Comparison of ENCODE assay signal across 16 cellular contexts in genomic region chr7:36202347-36202896, GRCh38. TPM values are rescaled to one million over a fixed set of nuclear protein-coding genes. Genes with fewer than 3 reads are reported as not detected.
DNase-seq lines count a peak whose midpoint lies in the region; ATAC-seq, FAIRE-seq and TF ChIP-seq lines count a peak whose summit lies in the region.
"Had no signal": no experiment of that assay in that cellular context is flagged by ENCODE, and none has a peak within 500 bp of the region (broad histone marks: within the 10 kb centered on the region; RNA-seq: fewer than 3 reads in every experiment).

No MANE protein-coding gene starts in this region.

- H3K4me3 ChIP-seq in K562 (no peak overlapping the region), trophoblast cell (ENCODE audit: low read depth, low read length) (no peak overlapping the region)

- H3K4me1 Mint-ChIP-seq in activated CD4-positive, alpha-beta memory T cell treated with anti-CD3 and anti-CD28 coated beads, Interleukin-2, amount 10 ng/mL, durations not matched to agents 7 days and 5 days: peaks cover 43% of the 10 kb centered on the region

- peak overlapping the region; percentile 3 for H3K18ac ChIP-seq in trophoblast cell (ENCODE audit: low read length)

- no peak overlapping the region for H3K14ac ChIP-seq in trophoblast cell (ENCODE audit: low read length)

- peaks cover 2% of the 10 kb centered on the region for H3K27me3 Mint-ChIP-seq in activated CD4-positive, alpha-beta memory T cell treated with anti-CD3 and anti-CD28 coated beads, Interleukin-2, amount 10 ng/mL, durations not matched to agents 7 days and 5 days
- H3K27me3 Mint-ChIP-seq: progenitor cell of endocrine pancreas had no signal

- no peaks in the 10 kb centered on the region for H3K36me3 Mint-ChIP-seq in activated CD4-positive, alpha-beta memory T cell treated with anti-CD3 and anti-CD28 coated beads, Interleukin-2, amount 10 ng/mL, durations not matched to agents 7 days and 5 days (ENCODE audit: low read depth)

- H2AFZ ChIP-seq in K562 (ENCODE audit: low read depth, low read length) (peak overlapping the region; percentile 56; the same call in 1 of the 2 replicates), trophoblast cell (ENCODE audit: insufficient read depth, low read length, poor library complexity) (peak overlapping the region; percentile 17)

- H3K4ac ChIP-seq in trophoblast cell (ENCODE audit: low read depth, low read length): no peak overlapping the region

- H2BK120ac ChIP-seq in trophoblast cell (ENCODE audit: insufficient read depth, low read length, poor library complexity): peak overlapping the region; percentile 5

- no peak for ATAC-seq in K562
- ATAC-seq: activated CD8-positive, alpha-beta T cell treated with anti-CD3 and anti-CD28 coated beads, Interleukin-2, amount 10 ng/mL, durations not matched to agents 7 days and 5 days; left colon had no signal

- no peak overlapping the region for H4K12ac ChIP-seq in trophoblast cell (ENCODE audit: low read depth, low read length)

- no peak for TF ChIP-seq POLR2A in K562 (conservative IDR thresholded peaks at IDR 0.05)

- H3K4me1 ChIP-seq in K562 (replicated peaks in 1 of 2; ENCODE audit: control insufficient read depth in 2 of 2, insufficient read depth in 2 of 2, low read length in 2 of 2): peaks cover 0 to 13% of the 10 kb centered on the region in 2 experiments; a peak in 4 of 5 replicates
- H3K4me1 ChIP-seq in trophoblast cell (ENCODE audit: control insufficient read depth in 1 of 2, insufficient read depth in 2 of 2, low read length in 2 of 2): peaks cover 14 to 22% of the 10 kb centered on the region in 2 experiments

- no peaks in the 10 kb centered on the region for H3K36me3 ChIP-seq in K562 (ENCODE audit: control insufficient read depth, insufficient read depth, low read length)
- no peaks in the 10 kb centered on the region for H3K36me3 ChIP-seq in trophoblast cell (ENCODE audit: control insufficient read depth in 1 of 2, insufficient read depth in 2 of 2, low read length in 2 of 2)
- H3K36me3 ChIP-seq: BE2C had no signal

- no peak for FAIRE-seq in K562 (lab: Jason Lieb, UNC)

- H3K9ac ChIP-seq in K562 (ENCODE audit: insufficient read depth in 1 of 2, low read depth in 2 of 2, low read length in 2 of 2) (peak overlapping the region in 1 of 2 experiments; percentile 48; a peak in 1 of 4 replicates), trophoblast cell (ENCODE audit: low read length) (no peak overlapping the region)

- H3K27me3 ChIP-seq in K562 (ENCODE audit: control insufficient read depth in 2 of 2, insufficient read depth in 2 of 2, low read length in 2 of 2) (peaks cover 0 to 10% of the 10 kb centered on the region in 2 experiments; a peak in 3 of 5 replicates), trophoblast cell (ENCODE audit: insufficient read depth, low read length) (no peaks in the 10 kb centered on the region)
- H3K27me3 ChIP-seq: BE2C had no signal

- CTCF ChIA-PET in K562 (lab: Yijun Ruan, JAX; ENCODE audit: low intra/inter-chr PET ratio): no interaction called here
- CTCF ChIA-PET in activated CD4-positive, alpha-beta memory T cell treated with anti-CD3 and anti-CD28 coated beads, Interleukin-2, amount 10 ng/mL, durations not matched to agents 7 days and 5 days (lab: Charles Lee): no interaction called here

- H4K91ac ChIP-seq in trophoblast cell (ENCODE audit: low read depth, low read length): peak overlapping the region; percentile 26

- H3K4me2 ChIP-seq in K562 (ENCODE audit: insufficient read depth, low read length) (no peak overlapping the region), trophoblast cell (ENCODE audit: low read length) (no peak overlapping the region)

- no peak overlapping the region for H2BK5ac ChIP-seq in trophoblast cell (ENCODE audit: low read depth, low read length, poor library complexity)

- in situ Hi-C loops in K562 (cut with MboI): no loop called here

- no peak for TF ChIP-seq EP300 in K562 (IDR thresholded peaks at IDR 0.05; ENCODE audit: low read length)

- POLR2A ChIA-PET in K562 (lab: Yijun Ruan, JAX): interaction anchor here (0.6 to 1.1 kb wide), 2 partner anchors 11 to 15 kb away, joined by 3 to 4 read pairs; no protein-coding TSS in a partner anchor
- POLR2A ChIA-PET in activated CD4-positive, alpha-beta memory T cell treated with anti-CD3 and anti-CD28 coated beads, Interleukin-2, amount 10 ng/mL, durations not matched to agents 7 days and 5 days (lab: Charles Lee): interaction anchor here (0.8 kb wide), 1 partner anchor 85 kb away, joined by 4 read pairs; no protein-coding TSS in a partner anchor

- H3K79me2 ChIP-seq in K562 (ENCODE audit: control insufficient read depth, insufficient read depth, low read length) (no peaks in the 10 kb centered on the region), trophoblast cell (ENCODE audit: control insufficient read depth, insufficient read depth, low read length, poor library complexity) (no peaks in the 10 kb centered on the region)

- no TSS peak for BruUV-seq in K562 (replicated peaks; lab: Mats Ljungman, UMichigan)

- no peaks in the 10 kb centered on the region for H3K9me1 ChIP-seq in K562 (ENCODE audit: control insufficient read depth, insufficient read depth, low read length)

- no peak overlapping the region for H3K27ac ChIP-seq in K562 (ENCODE audit: extremely low read depth, low read depth, low read length)
- no peak overlapping the region for H3K27ac ChIP-seq in trophoblast cell (ENCODE audit: low read depth, low read length)

- intact Hi-C loops in K562 (cut with micrococcal nuclease): no loop called here

- H4K20me1 ChIP-seq in K562 (replicated peaks; ENCODE audit: control insufficient read depth, insufficient read depth, low read length): no peaks in the 10 kb centered on the region

- DNase-seq in ELF-1 (ENCODE audit: low read depth, low spot score): peak; percentile 45
- peak; percentile 89 for DNase-seq in M059J (ENCODE audit: low read depth)
- no peak for DNase-seq in K562 (ENCODE audit: extremely low read depth in 1 of 4, low spot score in 3 of 4)
- DNase-seq in trophoblast cell: no peak
- DNase-seq in activated CD4-positive, alpha-beta memory T cell treated with anti-CD3 and anti-CD28 coated beads, Interleukin-2, amount 10 ng/mL, durations not matched to agents 7 days and 5 days: no peak
- DNase-seq in SW480 (ENCODE audit: low spot score): no peak
- no peak for DNase-seq in NCI-H1436 (lab: John Stamatoyannopoulos, UW)
- DNase-seq: activated CD8-positive, alpha-beta T cell treated with anti-CD3 and anti-CD28 coated beads, Interleukin-2, amount 10 ng/mL, durations not matched to agents 7 days and 5 days; activated gamma-delta T cell treated with Interleukin-2 at 50 U/mL for 16 hours; BE2C; NCI-H1694; NCI-H446; SHP77; substantia nigra had no signal

- H3K9me3 ChIP-seq in K562 (replicated peaks; ENCODE audit: control insufficient read depth, insufficient read depth, low read depth, low read length) (no peaks in the 10 kb centered on the region), trophoblast cell (ENCODE audit: insufficient read depth, low read depth, low read length) (no peaks in the 10 kb centered on the region)
- H3K9me3 ChIP-seq: BE2C had no signal

- H3K9me3 Mint-ChIP-seq in activated CD4-positive, alpha-beta memory T cell treated with anti-CD3 and anti-CD28 coated beads, Interleukin-2, amount 10 ng/mL, durations not matched to agents 7 days and 5 days: no peaks in the 10 kb centered on the region

- TF ChIP-seq CTCF in K562 (IDR thresholded peaks at IDR 0.05 in 2 of 3, conservative IDR thresholded peaks at IDR 0.05 in 1 of 3; ENCODE audit: insufficient read depth in 2 of 3, low read depth in 1 of 3, low read length in 3 of 3): no peak

- no peaks in the 10 kb centered on the region for H3K79me1 ChIP-seq in trophoblast cell (ENCODE audit: low read length)

- no peak overlapping the region for H3K27ac Mint-ChIP-seq in activated CD4-positive, alpha-beta memory T cell treated with anti-CD3 and anti-CD28 coated beads, Interleukin-2, amount 10 ng/mL, durations not matched to agents 7 days and 5 days
- H3K27ac Mint-ChIP-seq: activated CD8-positive, alpha-beta T cell treated with anti-CD3 and anti-CD28 coated beads, Interleukin-2, amount 10 ng/mL, durations not matched to agents 7 days and 5 days had no signal

- H2BK12ac ChIP-seq in trophoblast cell (ENCODE audit: low read length): no peak overlapping the region

- no peak for TF ChIP-seq RAD21 in K562 (CRISPR knock-in tag; conservative IDR thresholded peaks at IDR 0.05 in 1 of 2, IDR thresholded peaks at IDR 0.05 in 1 of 2)

- H2AK5ac ChIP-seq in trophoblast cell (ENCODE audit: low read length): peak overlapping the region; percentile 15

- no peak overlapping the region for H3K4me3 Mint-ChIP-seq in activated CD4-positive, alpha-beta memory T cell treated with anti-CD3 and anti-CD28 coated beads, Interleukin-2, amount 10 ng/mL, durations not matched to agents 7 days and 5 days
- H3K4me3 Mint-ChIP-seq: activated CD8-positive, alpha-beta T cell treated with anti-CD3 and anti-CD28 coated beads, Interleukin-2, amount 10 ng/mL, durations not matched to agents 7 days and 5 days had no signal

- H3K23ac ChIP-seq in trophoblast cell (ENCODE audit: low read length): no peak overlapping the region

- 11% methylated on average over 11 of the region's 11 CpGs for WGBS in K562 (ENCODE audit: insufficient coverage, low coverage, missing lambda C conversion rate)
- no CpG with 5 or more reads among the region's 11 CpGs for WGBS in trophoblast cell (ENCODE audit: extremely low coverage, insufficient coverage, insufficient read length)

- no peak overlapping the region for H4K8ac ChIP-seq in trophoblast cell (ENCODE audit: low read depth, low read length)

RNA-seq across cellular contexts. Expression of gene EEPD1, which starts 49.4 kb away (rescaled TPM):
- 12.3 and 24.3 TPM in 2 replicates for total RNA-seq in M059J (2014; rRNA removed; shearing (Covaris generic))
- 0.77 and 1.5 TPM in 2 replicates for total RNA-seq in K562 (2011; cell fraction: chromatin; rRNA removed; ENCODE audit: low replicate concordance)
- total RNA-seq in K562 (2011; cell fraction: nucleolus; rRNA removed): 1.3 and 1.5 TPM in 2 replicates
- total RNA-seq in K562 (2011; cell fraction: nucleoplasm; rRNA removed): 1.0 and 1.2 TPM in 2 replicates
- total RNA-seq in K562 (2014; rRNA removed) (0.78 and 1.5 TPM in 2 replicates), K562 (2014; rRNA removed; fragmentation: Illumina TruSeq; extraction: Trizol) (0.38 and 0.84 TPM in 2 replicates), K562 (2015; rRNA removed; fragmentation: Illumina TruSeq; extraction: Trizol) (0.68 and 0.76 TPM in 2 replicates), K562 (2021) (0.71 and 1.9 TPM in 2 replicates)
- polyA plus RNA-seq in K562 (2011; rRNA removed) (0.33 and 0.42 TPM in 2 replicates), K562 (2014; fragmentation: Illumina TruSeq; extraction: Trizol) (0.70 and 0.75 TPM in 2 replicates), K562 (2014; fragmentation: Nextera tagmentation; extraction: Ambion mirVana) (under 1 TPM in 1 of 2 experiments, not detected in 1; 0.01 TPM), K562 (2014; rRNA removed) (0.85 and 1.1 TPM in 2 replicates)
- polyA plus RNA-seq in K562 (2011; cell fraction: cytosol; rRNA removed): 0.22 and 0.52 TPM in 2 replicates
- 0.67 and 0.71 TPM in 2 replicates for polyA plus RNA-seq in K562 (2011; cell fraction: nucleus; rRNA removed)
- 0.72 and 0.91 TPM in 2 replicates for polyA plus RNA-seq in K562 (2012)
- 0.21 and 0.46 TPM in 2 replicates for polyA minus RNA-seq in K562 (2011; rRNA and poly(A)+ RNA removed)
- 0.82 TPM in 1 of 2 replicates, not detected in the other for polyA minus RNA-seq in K562 (2011; cell fraction: cytosol; rRNA and poly(A)+ RNA removed)
- 0.81 and 1.1 TPM in 2 replicates for polyA minus RNA-seq in K562 (2011; cell fraction: nucleus; rRNA and poly(A)+ RNA removed)
- 22.7 and 22.9 TPM in 2 replicates for polyA plus RNA-seq in trophoblast cell (2013)
- 1 to 10 TPM; 6.5 to 8.5 TPM for total RNA-seq in activated CD4-positive, alpha-beta memory T cell treated with anti-CD3 and anti-CD28 coated beads, Interleukin-2, amount 10 ng/mL, durations not matched to agents 7 days and 5 days

Comparison
In these comparisons a context has a peak if more than half of its experiments do, and no peak if none do; other contexts are left out.
1. DNase-seq: peak in ELF-1 (single experiment) and M059J (single experiment); none in K562 (0 of 4), trophoblast cell (0 of 2), activated CD4-positive, alpha-beta memory T cell treated with anti-CD3 and anti-CD28 coated beads, Interleukin-2, amount 10 ng/mL, durations not matched to agents 7 days and 5 days (single experiment), SW480 (single experiment) and NCI-H1436 (single experiment).